ENCODE assay signal across 19 cellular contexts in genomic region chr6:37658121-37658520, GRCh38.
"Had no signal": no experiment of that assay in that cellular context is flagged by ENCODE, and none has a peak within 500 bp of the region (broad histone marks: within the 10 kb centered on the region; RNA-seq: fewer than 3 reads in every experiment).

No MANE protein-coding gene starts in this region.

- DNase-seq: effector memory CD4-positive, alpha-beta T cell; immature natural killer cell; kidney; left cardiac atrium; left ventricle myocardium inferior; naive thymus-derived CD4-positive, alpha-beta T cell; nephron progenitor cell; sigmoid colon; stimulated activated CD4-positive, alpha-beta T cell treated with anti-CD3 and anti-CD28 coated beads, Interleukin-2, amount 100 ng/mL, for 24 hours; stimulated activated CD4-positive, alpha-beta T cell treated with anti-CD3 and anti-CD28 coated beads, Interleukin-4, amount 100 ng/mL, for 4 hours; stimulated activated naive CD4-positive, alpha-beta T cell; substantia nigra; transverse colon had no signal

- H3K36me3 ChIP-seq: left ventricle myocardium inferior, neutrophil, transverse colon had no signal

- H3K4me3 Mint-ChIP-seq: immature natural killer cell; naive thymus-derived CD4-positive, alpha-beta T cell; nephron progenitor cell had no signal

- H3K27ac Mint-ChIP-seq: immature natural killer cell; naive thymus-derived CD4-positive, alpha-beta T cell; nephron progenitor cell had no signal

- H3K27me3 ChIP-seq: esophagus muscularis mucosa, gastroesophageal sphincter, sigmoid colon, stomach, transverse colon had no signal

- H3K27ac ChIP-seq: esophagus muscularis mucosa, gastroesophageal sphincter, left ventricle myocardium inferior, neutrophil, sigmoid colon, stomach, thoracic aorta, transverse colon had no signal

- H3K4me3 ChIP-seq: esophagus muscularis mucosa, gastroesophageal sphincter, left ventricle myocardium inferior, sigmoid colon, skin epidermis, stomach, thoracic aorta, transverse colon had no signal

- H3K4me1 Mint-ChIP-seq: immature natural killer cell had no signal

- H3K9me3 ChIP-seq: neutrophil had no signal

- H3K4me1 ChIP-seq: gastroesophageal sphincter, left ventricle myocardium inferior, sigmoid colon, stomach, transverse colon had no signal

- ATAC-seq: gastroesophageal sphincter; naive thymus-derived CD4-positive, alpha-beta T cell had no signal
